ENCODE assay signal across 18 cellular contexts in genomic region chr10:21926358-21926890, GRCh38.
DNase-seq lines count a peak whose midpoint lies in the region; ATAC-seq, FAIRE-seq and TF ChIP-seq lines count a peak whose summit lies in the region.
"Had no signal": no experiment of that assay in that cellular context is flagged by ENCODE, and none has a peak within 500 bp of the region (broad histone marks: within the 10 kb centered on the region; RNA-seq: fewer than 3 reads in every experiment).

No MANE protein-coding gene starts in this region.

- TF ChIP-seq CTCF in HepG2 (CRISPR knock-in tag; IDR thresholded peaks at IDR 0.05), result no peak
- TF ChIP-seq CTCF in right lobe of liver (IDR thresholded peaks at IDR 0.05), result no peak
- TF ChIP-seq CTCF in brain microvascular endothelial cell (IDR thresholded peaks at IDR 0.05; ENCODE audit: low read depth, low read length, missing control alignments), result no peak
- no peak for TF ChIP-seq CTCF in left lung (IDR thresholded peaks at IDR 0.05)

- no peaks in the 10 kb centered on the region for H4K20me1 ChIP-seq in HepG2 (ENCODE audit: insufficient read depth, low read length)

- CTCF ChIA-PET in HepG2 (lab: Yijun Ruan, JAX; ENCODE audit: low intra/inter-chr PET ratio, low total read pairs), result no interaction called here

- no peak for TF ChIP-seq EP300 in HepG2 (IDR thresholded peaks at IDR 0.05; ENCODE audit: low read depth in 2 of 2, low read length in 2 of 2)
- no peak for TF ChIP-seq EP300 in HepG2 (CRISPR knock-in tag; IDR thresholded peaks at IDR 0.05; ENCODE audit: borderline replicate concordance)

- ATAC-seq in HepG2 (no peak), right lobe of liver (no peak), left lung (peak; percentile 33)
- ATAC-seq: gastrocnemius medialis; stimulated activated naive CD8-positive, alpha-beta T cell treated with anti-CD3 and anti-CD28 coated beads, Interleukin-15, amount 100 ng/mL, for 72 hours had no signal

- BruUV-seq in HepG2 (replicated peaks; lab: Mats Ljungman, UMichigan), result no TSS peak

- DNase-seq in HepG2 (ENCODE audit: low spot score), result no peak
- no peak for DNase-seq in right lobe of liver
- DNase-seq in brain microvascular endothelial cell, result no peak
- no peak for DNase-seq in left lung
- peak; percentile 4 for DNase-seq in urothelium cell line (ENCODE audit: low spot score)
- DNase-seq in iPS-NIHi11 (ENCODE audit: low spot score), result no peak
- DNase-seq in activated naive CD4-positive, alpha-beta T cell treated with anti-CD3 and anti-CD28 coated beads, Interleukin-2, amount 50 U/mL, for 16 hours, result no peak
- no peak for DNase-seq in ureter (ENCODE audit: low spot score)
- DNase-seq: CD4-positive, alpha-beta T cell; colonic mucosa; DND-41; gastrocnemius medialis; NCI-H187; NCI-H446 treated with DMSO at 0.1 percent for 48 hours; SHP77; stimulated activated naive CD8-positive, alpha-beta T cell treated with anti-CD3 and anti-CD28 coated beads, Interleukin-15, amount 100 ng/mL, for 72 hours; uterus had no signal

- no peak overlapping the region for H2AFZ ChIP-seq in HepG2 (ENCODE audit: low read length)

- TF ChIP-seq POLR2A in HepG2 (IDR thresholded peaks at IDR 0.05; ENCODE audit: insufficient read depth in 1 of 2, low read depth in 2 of 2, low read length in 2 of 2) (no peak), right lobe of liver (IDR thresholded peaks at IDR 0.05) (no peak)

- POLR2A ChIA-PET in HepG2 (lab: Yijun Ruan, JAX), result interaction anchor here (1.0 kb wide), 1 partner anchor 431 kb away, joined by 3 read pairs; no protein-coding TSS in a partner anchor

- no peak for FAIRE-seq in HepG2 (lab: Jason Lieb, UNC)
- no peak for FAIRE-seq in urothelium cell line (lab: Jason Lieb, UNC)

- no peaks in the 10 kb centered on the region for H3K36me3 ChIP-seq in HepG2 (replicated peaks in 1 of 2; ENCODE audit: control insufficient read depth in 1 of 2, insufficient read depth in 2 of 2, low read length in 2 of 2)
- no peaks in the 10 kb centered on the region for H3K36me3 ChIP-seq in right lobe of liver
- H3K36me3 ChIP-seq in brain microvascular endothelial cell (replicated peaks), result no peaks in the 10 kb centered on the region
- no peaks in the 10 kb centered on the region for H3K36me3 ChIP-seq in left lung
- H3K36me3 ChIP-seq: colonic mucosa, gastrocnemius medialis, MG63, uterus had no signal

- H3K79me2 ChIP-seq in HepG2 (ENCODE audit: insufficient read depth, low read length), result no peaks in the 10 kb centered on the region

- H3K27me3 ChIP-seq in HepG2 (ENCODE audit: control insufficient read depth in 1 of 2, insufficient read depth in 2 of 2, low read length in 2 of 2), result no peaks in the 10 kb centered on the region
- H3K27me3 ChIP-seq in right lobe of liver, result no peaks in the 10 kb centered on the region
- H3K27me3 ChIP-seq in brain microvascular endothelial cell (replicated peaks), result no peaks in the 10 kb centered on the region
- no peaks in the 10 kb centered on the region for H3K27me3 ChIP-seq in left lung
- H3K27me3 ChIP-seq: colonic mucosa, gastrocnemius medialis, MG63, uterus had no signal

- H3K4me1 ChIP-seq in HepG2 (ENCODE audit: insufficient read depth, low read length), result peaks cover 15% of the 10 kb centered on the region
- no peaks in the 10 kb centered on the region for H3K4me1 ChIP-seq in right lobe of liver
- peaks cover 0 to 8% of the 10 kb centered on the region in 2 donors for H3K4me1 ChIP-seq in left lung
- H3K4me1 ChIP-seq: colonic mucosa, gastrocnemius medialis, uterus had no signal

- intact Hi-C loops in HepG2 (cut with micrococcal nuclease; ENCODE audit: unreplicated experiment), result no loop called here
- intact Hi-C loops in right lobe of liver (cut with DNase I), result no loop called here
- intact Hi-C loops in left lung (cut with DNase I), result no loop called here

- no peak overlapping the region for H3K9ac ChIP-seq in HepG2 (ENCODE audit: insufficient read depth, low read depth, low read length)

- no peak for TF ChIP-seq RAD21 in HepG2 (CRISPR knock-in tag; IDR thresholded peaks at IDR 0.05)

- in situ Hi-C loops in HepG2 (cut with HindIII; ENCODE audit: extremely low pct_ligation_motif_present, low pct_unique_long_range_greater_than_20kb), result no loop called here
- in situ Hi-C loops in brain microvascular endothelial cell (cut with HindIII; ENCODE audit: low pct_ligation_motif_present, low sequenced_read_pairs), result loop anchor here (25.0 kb wide), 1 partner anchor 414 kb away; no protein-coding TSS in a partner anchor

- H3K4me3 ChIP-seq in HepG2 (replicated peaks in 1 of 3; ENCODE audit: insufficient read depth in 1 of 3, low read depth in 2 of 3, low read length in 3 of 3) (no peak overlapping the region), right lobe of liver (no peak overlapping the region), brain microvascular endothelial cell (ENCODE audit: low read depth, low read length) (no peak overlapping the region), left lung (no peak overlapping the region)
- H3K4me3 ChIP-seq: colonic mucosa, gastrocnemius medialis, MG63, uterus had no signal

- H3K4me2 ChIP-seq in HepG2 (ENCODE audit: low read depth, low read length), result no peak overlapping the region

- H3K9me3 ChIP-seq in HepG2 (ENCODE audit: low read length), result no peaks in the 10 kb centered on the region
- no peaks in the 10 kb centered on the region for H3K9me3 ChIP-seq in right lobe of liver
- H3K9me3 ChIP-seq in left lung, result no peaks in the 10 kb centered on the region
- H3K9me3 ChIP-seq: colonic mucosa, gastrocnemius medialis, MG63, uterus had no signal

- H3K27ac ChIP-seq in HepG2 (ENCODE audit: extremely low read length, insufficient read depth, low read length) (no peak overlapping the region), right lobe of liver (no peak overlapping the region), brain microvascular endothelial cell (peak overlapping the region; percentile 85), left lung (no peak overlapping the region)
- H3K27ac ChIP-seq: colonic mucosa, gastrocnemius medialis, uterus had no signal

TF ChIP-seq in HepG2, 621 proteins besides CTCF, POLR2A, EP300 and RAD21:
- TF ChIP-seq MAFK (conservative IDR thresholded peaks at IDR 0.05 in 1 of 2, IDR thresholded peaks at IDR 0.05 in 1 of 2; ENCODE audit: low read length in 2 of 2) (peak; percentile 93 to 99), MAFF (IDR thresholded peaks at IDR 0.05; ENCODE audit: low read depth, low read length) (peak; percentile 97), HNRNPH1 (optimal IDR thresholded peaks at IDR 0.05; ENCODE audit: low read depth, low read length) (no peak)
TF ChIP-seq in HepG2: peak in this region for 2.
